Comparison of ENCODE assay signal across 8 cellular contexts in genomic region chr16:68539704-68540370, GRCh38. TPM values are rescaled to one million over a fixed set of nuclear protein-coding genes. Genes with fewer than 3 reads are reported as not detected.
DNase-seq lines count a peak whose midpoint lies in the region; FAIRE-seq and TF ChIP-seq lines count a peak whose summit lies in the region.

No MANE protein-coding gene starts in this region.

- peaks cover 30% of the 10 kb centered on the region for H3K9me3 Mint-ChIP-seq in activated CD4-positive, alpha-beta memory T cell treated with anti-CD3 and anti-CD28 coated beads, Interleukin-2, amount 10 ng/mL, durations not matched to agents 7 days and 5 days

- H2BK5ac ChIP-seq in trophoblast cell (ENCODE audit: low read depth, low read length, poor library complexity): no peak overlapping the region

- H2BK120ac ChIP-seq in trophoblast cell (ENCODE audit: insufficient read depth, low read length, poor library complexity): no peak overlapping the region

- peak overlapping the region; percentile 76 for H2AK5ac ChIP-seq in trophoblast cell (ENCODE audit: low read length)

- peaks cover 19% of the 10 kb centered on the region for H3K4me1 Mint-ChIP-seq in activated CD4-positive, alpha-beta memory T cell treated with anti-CD3 and anti-CD28 coated beads, Interleukin-2, amount 10 ng/mL, durations not matched to agents 7 days and 5 days

- peak overlapping the region; percentile 12 for H3K4ac ChIP-seq in trophoblast cell (ENCODE audit: low read depth, low read length)

- no CpG with 5 or more reads among the region's 22 CpGs for WGBS in trophoblast cell (ENCODE audit: extremely low coverage, insufficient coverage, insufficient read length)

- H3K4me1 ChIP-seq in HUES6 (ENCODE audit: control insufficient read depth, insufficient read depth, low read length) (no peaks in the 10 kb centered on the region), trophoblast cell (ENCODE audit: control insufficient read depth in 1 of 2, insufficient read depth in 2 of 2, low read length in 2 of 2) (peaks cover 0 to 4% of the 10 kb centered on the region in 2 experiments)

- H4K8ac ChIP-seq in trophoblast cell (ENCODE audit: low read depth, low read length): peak overlapping the region; percentile 18

- peak overlapping the region; percentile 78 for H4K91ac ChIP-seq in trophoblast cell (ENCODE audit: low read depth, low read length)

- no peaks in the 10 kb centered on the region for H3K27me3 Mint-ChIP-seq in activated CD4-positive, alpha-beta memory T cell treated with anti-CD3 and anti-CD28 coated beads, Interleukin-2, amount 10 ng/mL, durations not matched to agents 7 days and 5 days

- H3K9me3 ChIP-seq in HUES6 (ENCODE audit: control insufficient read depth, insufficient read depth, low read depth, low read length) (peaks cover 6% of the 10 kb centered on the region; the same call in 1 of the 2 replicates), trophoblast cell (ENCODE audit: insufficient read depth, low read depth, low read length) (no peaks in the 10 kb centered on the region)

- TF ChIP-seq CTCF in 22Rv1 (IDR thresholded peaks at IDR 0.05): no peak

- H3K23ac ChIP-seq in trophoblast cell (ENCODE audit: low read length): no peak overlapping the region

- H3K79me1 ChIP-seq in trophoblast cell (ENCODE audit: low read length): peaks cover 9% of the 10 kb centered on the region

- FAIRE-seq in GM12892 (lab: Jason Lieb, UNC): peak; percentile 24

- peak overlapping the region; percentile 56 for H3K9ac ChIP-seq in HUES6 (ENCODE audit: low read length)
- H3K9ac ChIP-seq in trophoblast cell (ENCODE audit: low read length): peak overlapping the region; percentile 57

- peak overlapping the region; percentile 32 for H2AFZ ChIP-seq in trophoblast cell (ENCODE audit: insufficient read depth, low read length, poor library complexity)

- no peak overlapping the region for H2BK12ac ChIP-seq in trophoblast cell (ENCODE audit: low read length)

- peaks cover 64% of the 10 kb centered on the region for H3K36me3 Mint-ChIP-seq in activated CD4-positive, alpha-beta memory T cell treated with anti-CD3 and anti-CD28 coated beads, Interleukin-2, amount 10 ng/mL, durations not matched to agents 7 days and 5 days (ENCODE audit: low read depth)

- H3K79me2 ChIP-seq in trophoblast cell (ENCODE audit: control insufficient read depth, insufficient read depth, low read length, poor library complexity): peaks cover 8% of the 10 kb centered on the region

- POLR2A ChIA-PET in activated CD4-positive, alpha-beta memory T cell treated with anti-CD3 and anti-CD28 coated beads, Interleukin-2, amount 10 ng/mL, durations not matched to agents 7 days and 5 days (lab: Charles Lee): interaction anchor here (0.7 to 2.3 kb wide), 11 partner anchors 10 to 129 kb away, joined by 3 to 20 read pairs (median 4); no protein-coding TSS in a partner anchor

- peak overlapping the region; percentile 92 for H3K27ac Mint-ChIP-seq in activated CD4-positive, alpha-beta memory T cell treated with anti-CD3 and anti-CD28 coated beads, Interleukin-2, amount 10 ng/mL, durations not matched to agents 7 days and 5 days

- CTCF ChIA-PET in activated CD4-positive, alpha-beta memory T cell treated with anti-CD3 and anti-CD28 coated beads, Interleukin-2, amount 10 ng/mL, durations not matched to agents 7 days and 5 days (lab: Charles Lee): interaction anchor here (1.2 to 3.6 kb wide), 3 partner anchors 10 to 19 kb away, joined by 4 to 22 read pairs (median 5); no protein-coding TSS in a partner anchor

- H3K4me2 ChIP-seq in trophoblast cell (ENCODE audit: low read length): peak overlapping the region; percentile 73

- peaks cover 28% of the 10 kb centered on the region for H3K36me3 ChIP-seq in HUES6 (ENCODE audit: control insufficient read depth, insufficient read depth, low read length)
- H3K36me3 ChIP-seq in trophoblast cell (ENCODE audit: control insufficient read depth in 1 of 2, insufficient read depth in 2 of 2, low read length in 2 of 2): peaks cover 7 to 10% of the 10 kb centered on the region in 2 experiments

- H4K12ac ChIP-seq in trophoblast cell (ENCODE audit: low read depth, low read length): peak overlapping the region; percentile 65

- H3K4me3 ChIP-seq in HUES6 (ENCODE audit: low read depth, low read length): peak overlapping the region; percentile 70
- peak overlapping the region; percentile 76 for H3K4me3 ChIP-seq in trophoblast cell (ENCODE audit: low read depth, low read length)

- TF ChIP-seq POLR2A in GM12892 (IDR thresholded peaks at IDR 0.05; ENCODE audit: low read depth, low read length): no peak

- H3K14ac ChIP-seq in trophoblast cell (ENCODE audit: low read length): peak overlapping the region; percentile 41

- peak overlapping the region; percentile 28 for H3K18ac ChIP-seq in trophoblast cell (ENCODE audit: low read length)

- peak overlapping the region; percentile 90 for H3K4me3 Mint-ChIP-seq in activated CD4-positive, alpha-beta memory T cell treated with anti-CD3 and anti-CD28 coated beads, Interleukin-2, amount 10 ng/mL, durations not matched to agents 7 days and 5 days

- H3K27ac ChIP-seq in 22Rv1: peak overlapping the region; percentile 49
- H3K27ac ChIP-seq in HUES6 (ENCODE audit: low read depth, low read length): no peak overlapping the region
- H3K27ac ChIP-seq in trophoblast cell (ENCODE audit: low read depth, low read length): no peak overlapping the region

- H3K27me3 ChIP-seq in HUES6 (ENCODE audit: control insufficient read depth, insufficient read depth, low read length) (no peaks in the 10 kb centered on the region), trophoblast cell (ENCODE audit: insufficient read depth, low read length) (no peaks in the 10 kb centered on the region)

- DNase-seq in GM12892 (ENCODE audit: insufficient read length): no peak
- DNase-seq in activated CD4-positive, alpha-beta memory T cell treated with anti-CD3 and anti-CD28 coated beads, Interleukin-2, amount 10 ng/mL, durations not matched to agents 7 days and 5 days: peak; percentile 33
- peak; percentile 17 for DNase-seq in germinal center (ENCODE audit: low spot score)
- DNase-seq in trophoblast cell: peak in 1 of 2 donors; percentile 14
- DNase-seq in D341Med (ENCODE audit: low spot score): no peak
- DNase-seq in GF-D8 (lab: John Stamatoyannopoulos, UW): no peak

RNA-seq across cellular contexts. Expression of gene ZFP90, which starts 0.7 kb away (rescaled TPM):
- 15.0 TPM for polyA plus RNA-seq in GM12892 (2012; ENCODE audit: missing spikeins)
- total RNA-seq in activated CD4-positive, alpha-beta memory T cell treated with anti-CD3 and anti-CD28 coated beads, Interleukin-2, amount 10 ng/mL, durations not matched to agents 7 days and 5 days: 10 to 100 TPM; 35.2 to 36.5 TPM
- polyA plus RNA-seq in trophoblast cell (2013): 13.5 and 14.6 TPM in 2 replicates

Comparison
In these comparisons a context has a peak if more than half of its experiments do, and no peak if none do; other contexts are left out.
1. DNase-seq: peak in activated CD4-positive, alpha-beta memory T cell treated with anti-CD3 and anti-CD28 coated beads, Interleukin-2, amount 10 ng/mL, durations not matched to agents 7 days and 5 days (single experiment) and germinal center (single experiment); none in GM12892 (single experiment), D341Med (single experiment) and GF-D8 (single experiment).